8 cellular contexts compared by ENCODE assay signal in the genomic region with DNA sequence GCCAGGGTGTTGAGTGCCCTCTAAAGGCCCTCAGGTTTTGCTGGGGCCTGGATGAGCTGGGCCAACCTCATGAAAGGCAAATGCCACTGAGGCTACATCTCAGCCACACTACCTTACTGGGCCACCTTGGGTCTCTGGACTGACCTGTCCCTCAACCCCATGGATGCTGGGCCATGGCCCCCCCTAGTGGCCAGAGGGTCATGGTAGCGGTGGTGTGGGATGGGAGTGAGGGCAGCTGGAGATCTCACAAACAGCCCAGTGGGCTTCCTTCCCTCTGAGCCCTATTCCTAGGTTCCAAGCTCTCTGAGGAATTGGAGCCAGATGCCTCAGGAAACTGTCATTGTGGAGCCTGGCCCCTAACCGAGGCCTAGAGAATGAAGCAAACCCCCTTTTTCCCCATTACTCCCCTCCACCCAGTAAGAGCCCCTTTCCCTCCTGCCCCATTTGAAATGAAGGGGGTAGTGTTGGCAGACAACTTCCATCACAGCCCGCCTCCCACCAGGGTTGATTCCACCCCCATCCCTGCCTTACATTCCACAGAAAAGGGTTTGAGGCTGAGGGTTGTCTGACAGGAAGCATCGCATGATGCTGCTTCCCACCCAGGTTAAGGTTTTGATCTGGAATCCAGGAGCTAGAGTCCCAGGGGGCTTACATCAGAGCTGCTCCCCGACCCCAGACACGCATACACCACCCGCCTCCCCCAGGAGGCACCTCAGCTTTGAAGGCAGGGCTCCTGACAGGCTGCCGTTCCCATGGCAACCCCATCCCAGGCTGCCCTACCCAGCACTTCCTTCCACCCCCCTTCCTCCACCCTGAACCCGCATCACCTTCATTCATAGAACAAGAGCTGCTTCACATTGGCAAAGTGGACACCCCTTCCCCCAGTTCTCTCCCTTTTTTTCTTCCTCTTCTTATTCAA.
A peak's percentile ranks its signal among the peaks of the same experiment; 100 is the strongest.
DNase-seq lines count a peak whose midpoint lies in the region; ATAC-seq, FAIRE-seq and TF ChIP-seq lines count a peak whose summit lies in the region.

No MANE protein-coding gene starts in this region.

- peak; percentile 76 for TF ChIP-seq CTCF in HepG2 (CRISPR knock-in tag; IDR thresholded peaks at IDR 0.05)

- no peaks in the 10 kb centered on the region for H3K9me3 ChIP-seq in HepG2 (ENCODE audit: low read length)

- intact Hi-C loops in HepG2 (cut with micrococcal nuclease; ENCODE audit: unreplicated experiment): loop anchor here (1.0 to 5.0 kb wide), 2 partner anchors 63 to 113 kb away; partner anchors contain the start of gene PCDH1

- in situ Hi-C loops in Caki2 (cut with HindIII; ENCODE audit: low pct_unique_long_range_greater_than_20kb, low sequenced_read_pairs): no loop called here
- in situ Hi-C loops in T47D (cut with HindIII; ENCODE audit: low pct_unique_long_range_greater_than_20kb, low sequenced_read_pairs): no loop called here
- in situ Hi-C loops in HepG2 (cut with HindIII; ENCODE audit: extremely low pct_ligation_motif_present, low pct_unique_long_range_greater_than_20kb): loop anchor here (10.0 kb wide), 1 partner anchor 110 kb away; no protein-coding TSS in a partner anchor

- peak; percentile 28 for FAIRE-seq in HepG2 (lab: Jason Lieb, UNC)

- no TSS peak for BruUV-seq in HepG2 (replicated peaks; lab: Mats Ljungman, UMichigan)

- TF ChIP-seq POLR2A in HepG2 (IDR thresholded peaks at IDR 0.05; ENCODE audit: insufficient read depth in 1 of 2, low read depth in 2 of 2, low read length in 2 of 2): no peak

- H3K4me2 ChIP-seq in HepG2 (ENCODE audit: low read depth, low read length): no peak overlapping the region

- no peak overlapping the region for H3K9ac ChIP-seq in HepG2 (ENCODE audit: insufficient read depth, low read depth, low read length)

- no peaks in the 10 kb centered on the region for H3K4me1 ChIP-seq in HepG2 (ENCODE audit: insufficient read depth, low read length)

- H4K20me1 ChIP-seq in HepG2 (ENCODE audit: insufficient read depth, low read length): no peaks in the 10 kb centered on the region

- H3K36me3 ChIP-seq in HepG2 (replicated peaks in 1 of 2; ENCODE audit: control insufficient read depth in 1 of 2, insufficient read depth in 2 of 2, low read length in 2 of 2): no peaks in the 10 kb centered on the region

- TF ChIP-seq EP300 in HepG2 (IDR thresholded peaks at IDR 0.05; ENCODE audit: low read depth in 2 of 2, low read length in 2 of 2): no peak
- TF ChIP-seq EP300 in HepG2 (CRISPR knock-in tag; IDR thresholded peaks at IDR 0.05; ENCODE audit: borderline replicate concordance): no peak

- H3K27ac ChIP-seq in HepG2 (ENCODE audit: extremely low read length, insufficient read depth, low read length): no peak overlapping the region

- DNase-seq in Caki2 (ENCODE audit: low read depth) (peak; percentile 48), T-helper 9 cell (peak; percentile 28), T47D (ENCODE audit: low read depth in 1 of 2, low spot score in 1 of 2) (peak; percentile 58 to 77), HepG2 (ENCODE audit: low spot score) (peak; percentile 34), cortex of kidney (lab: John Stamatoyannopoulos, UW) (no peak), NCI-H2107 treated with DMSO at 0.1 percent for 48 hours (lab: John Stamatoyannopoulos, UW; ENCODE audit: unreplicated experiment) (no peak)
- DNase-seq in stimulated activated CD8-positive, alpha-beta memory T cell treated with anti-CD3 and anti-CD28 coated beads, Interleukin-7, amount 100 ng/mL, for 48 hours (ENCODE audit: extremely low read depth in 1 of 2, low read depth in 1 of 2): peak; percentile 17 to 18

- H3K27me3 ChIP-seq in HepG2 (ENCODE audit: control insufficient read depth in 1 of 2, insufficient read depth in 2 of 2, low read length in 2 of 2): peaks cover 0 to 20% of the 10 kb centered on the region in 2 experiments; a peak in 2 of 5 replicates

- peak; percentile 58 for ATAC-seq in HG02759 (IDR thresholded peaks at IDR 0.05; ENCODE audit: unreplicated experiment)
- ATAC-seq in HepG2: peak; percentile 95

- H3K79me2 ChIP-seq in HepG2 (ENCODE audit: insufficient read depth, low read length): no peaks in the 10 kb centered on the region

- TF ChIP-seq RAD21 in HepG2 (CRISPR knock-in tag; IDR thresholded peaks at IDR 0.05): peak; percentile 54; the same call in 1 of the 2 replicates

- POLR2A ChIA-PET in HepG2 (lab: Yijun Ruan, JAX): no interaction called here

- H3K4me3 ChIP-seq in HepG2 (replicated peaks in 1 of 3; ENCODE audit: insufficient read depth in 1 of 3, low read depth in 2 of 3, low read length in 3 of 3): no peak overlapping the region

- CTCF ChIA-PET in HepG2 (lab: Yijun Ruan, JAX; ENCODE audit: low intra/inter-chr PET ratio, low total read pairs): interaction anchor here (0.6 to 1.5 kb wide), 3 partner anchors 112 to 149 kb away, joined by 4 to 8 read pairs (median 7); no protein-coding TSS in a partner anchor

- no peak overlapping the region for H2AFZ ChIP-seq in HepG2 (ENCODE audit: low read length)

- 26% methylated on average over 7 of the region's 9 CpGs for WGBS in HepG2 (ENCODE audit: low lambda C conversion rate)

TF ChIP-seq in HepG2, 621 proteins besides CTCF, POLR2A, EP300 and RAD21 (continues in another document):
- TF ChIP-seq PATZ1 (CRISPR knock-in tag; IDR thresholded peaks at IDR 0.05): no peak
- TF ChIP-seq ZC3H13 (CRISPR knock-in tag; IDR thresholded peaks at IDR 0.05): no peak
- TF ChIP-seq, protein P1, sequence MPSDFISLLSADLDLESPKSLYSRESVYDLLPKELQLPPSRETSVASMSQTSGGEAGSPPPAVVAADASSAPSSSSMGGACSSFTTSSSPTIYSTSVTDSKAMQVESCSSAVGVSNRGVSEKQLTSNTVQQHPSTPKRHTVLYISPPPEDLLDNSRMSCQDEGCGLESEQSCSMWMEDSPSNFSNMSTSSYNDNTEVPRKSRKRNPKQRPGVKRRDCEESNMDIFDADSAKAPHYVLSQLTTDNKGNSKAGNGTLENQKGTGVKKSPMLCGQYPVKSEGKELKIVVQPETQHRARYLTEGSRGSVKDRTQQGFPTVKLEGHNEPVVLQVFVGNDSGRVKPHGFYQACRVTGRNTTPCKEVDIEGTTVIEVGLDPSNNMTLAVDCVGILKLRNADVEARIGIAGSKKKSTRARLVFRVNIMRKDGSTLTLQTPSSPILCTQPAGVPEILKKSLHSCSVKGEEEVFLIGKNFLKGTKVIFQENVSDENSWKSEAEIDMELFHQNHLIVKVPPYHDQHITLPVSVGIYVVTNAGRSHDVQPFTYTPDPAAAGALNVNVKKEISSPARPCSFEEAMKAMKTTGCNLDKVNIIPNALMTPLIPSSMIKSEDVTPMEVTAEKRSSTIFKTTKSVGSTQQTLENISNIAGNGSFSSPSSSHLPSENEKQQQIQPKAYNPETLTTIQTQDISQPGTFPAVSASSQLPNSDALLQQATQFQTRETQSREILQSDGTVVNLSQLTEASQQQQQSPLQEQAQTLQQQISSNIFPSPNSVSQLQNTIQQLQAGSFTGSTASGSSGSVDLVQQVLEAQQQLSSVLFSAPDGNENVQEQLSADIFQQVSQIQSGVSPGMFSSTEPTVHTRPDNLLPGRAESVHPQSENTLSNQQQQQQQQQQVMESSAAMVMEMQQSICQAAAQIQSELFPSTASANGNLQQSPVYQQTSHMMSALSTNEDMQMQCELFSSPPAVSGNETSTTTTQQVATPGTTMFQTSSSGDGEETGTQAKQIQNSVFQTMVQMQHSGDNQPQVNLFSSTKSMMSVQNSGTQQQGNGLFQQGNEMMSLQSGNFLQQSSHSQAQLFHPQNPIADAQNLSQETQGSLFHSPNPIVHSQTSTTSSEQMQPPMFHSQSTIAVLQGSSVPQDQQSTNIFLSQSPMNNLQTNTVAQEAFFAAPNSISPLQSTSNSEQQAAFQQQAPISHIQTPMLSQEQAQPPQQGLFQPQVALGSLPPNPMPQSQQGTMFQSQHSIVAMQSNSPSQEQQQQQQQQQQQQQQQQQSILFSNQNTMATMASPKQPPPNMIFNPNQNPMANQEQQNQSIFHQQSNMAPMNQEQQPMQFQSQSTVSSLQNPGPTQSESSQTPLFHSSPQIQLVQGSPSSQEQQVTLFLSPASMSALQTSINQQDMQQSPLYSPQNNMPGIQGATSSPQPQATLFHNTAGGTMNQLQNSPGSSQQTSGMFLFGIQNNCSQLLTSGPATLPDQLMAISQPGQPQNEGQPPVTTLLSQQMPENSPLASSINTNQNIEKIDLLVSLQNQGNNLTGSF (CRISPR knock-in tag; IDR thresholded peaks at IDR 0.05): no peak
- TF ChIP-seq KLF16 (CRISPR knock-in tag; IDR thresholded peaks at IDR 0.05): no peak
- TF ChIP-seq KDM5B (CRISPR knock-in tag; IDR thresholded peaks at IDR 0.05; ENCODE audit: borderline replicate concordance): no peak
- TF ChIP-seq ZNF331 (CRISPR knock-in tag; IDR thresholded peaks at IDR 0.05): no peak
- TF ChIP-seq, protein P2, sequence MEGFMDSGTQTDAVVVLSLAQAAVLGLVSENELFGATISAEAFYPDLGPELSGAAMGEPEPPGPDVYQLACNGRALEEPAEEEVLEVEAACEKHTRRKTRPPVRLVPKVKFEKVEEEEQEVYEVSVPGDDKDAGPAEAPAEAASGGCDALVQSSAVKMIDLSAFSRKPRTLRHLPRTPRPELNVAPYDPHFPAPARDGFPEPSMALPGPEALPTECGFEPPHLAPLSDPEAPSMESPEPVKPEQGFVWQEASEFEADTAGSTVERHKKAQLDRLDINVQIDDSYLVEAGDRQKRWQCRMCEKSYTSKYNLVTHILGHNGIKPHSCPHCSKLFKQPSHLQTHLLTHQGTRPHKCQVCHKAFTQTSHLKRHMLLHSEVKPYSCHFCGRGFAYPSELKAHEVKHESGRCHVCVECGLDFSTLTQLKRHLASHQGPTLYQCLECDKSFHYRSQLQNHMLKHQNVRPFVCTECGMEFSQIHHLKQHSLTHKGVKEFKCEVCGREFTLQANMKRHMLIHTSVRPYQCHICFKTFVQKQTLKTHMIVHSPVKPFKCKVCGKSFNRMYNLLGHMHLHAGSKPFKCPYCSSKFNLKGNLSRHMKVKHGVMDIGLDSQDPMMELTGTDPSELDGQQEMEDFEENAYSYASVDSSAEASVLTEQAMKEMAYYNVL (CRISPR knock-in tag; IDR thresholded peaks at IDR 0.05; ENCODE audit: borderline replicate concordance): no peak
- no peak for TF ChIP-seq NFYB (CRISPR knock-in tag; IDR thresholded peaks at IDR 0.05)
- no peak for TF ChIP-seq JUN (CRISPR knock-in tag; IDR thresholded peaks at IDR 0.05)

Comparison
In these comparisons a context has a peak if more than half of its experiments do, and no peak if none do; other contexts are left out.
1. DNase-seq: peak in Caki2 (single experiment), T-helper 9 cell (single experiment), T47D (2 of 2), HepG2 (single experiment) and stimulated activated CD8-positive, alpha-beta memory T cell treated with anti-CD3 and anti-CD28 coated beads, Interleukin-7, amount 100 ng/mL, for 48 hours (2 of 2); none in cortex of kidney (single experiment) and NCI-H2107 treated with DMSO at 0.1 percent for 48 hours (single experiment).